Comparison of ENCODE assay signal across 13 cellular contexts in the genomic region with DNA sequence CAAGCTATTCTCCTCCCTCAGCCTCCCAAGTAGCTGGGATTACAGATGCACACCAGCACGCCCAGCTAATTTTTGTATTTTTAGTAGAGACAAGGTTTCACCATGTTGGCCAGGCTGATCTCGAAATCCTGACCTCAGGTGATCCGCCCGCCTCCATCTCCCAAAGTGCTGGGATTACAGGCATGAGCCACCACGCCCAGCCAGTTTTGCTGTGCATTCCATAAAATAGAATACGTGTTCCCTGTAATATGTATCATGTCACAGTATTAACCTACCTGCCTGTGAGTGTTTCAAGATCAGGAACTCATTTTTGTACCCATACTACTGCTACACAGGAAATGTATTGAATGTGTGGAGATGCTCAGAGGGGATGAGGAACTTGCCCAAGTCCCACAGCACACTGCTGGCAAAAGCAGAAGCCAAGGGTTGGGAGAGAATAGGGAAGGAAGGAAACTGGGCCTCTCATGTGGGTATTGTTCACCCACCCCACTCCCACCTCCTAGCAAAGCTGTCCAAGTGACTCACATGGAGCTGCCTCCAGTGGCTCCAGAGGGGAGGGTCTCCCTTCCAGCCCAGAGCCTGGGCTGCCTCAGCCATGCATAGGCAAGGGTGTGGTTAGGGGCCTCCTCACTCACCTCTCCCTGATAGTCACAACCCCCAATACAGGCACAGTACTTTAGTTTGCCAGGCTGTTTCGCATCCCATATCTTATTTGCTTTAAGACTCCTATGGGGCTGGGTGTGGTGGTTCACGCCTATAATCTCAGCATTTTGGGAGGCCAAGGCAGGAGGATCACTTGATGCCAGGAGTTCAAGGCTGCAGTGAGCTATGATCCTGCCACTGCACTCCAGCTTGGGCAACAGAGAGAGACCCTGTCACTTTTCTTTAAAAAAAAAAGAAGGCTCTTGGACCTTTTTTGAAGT. TPM values are rescaled to one million over a fixed set of nuclear protein-coding genes. Genes with fewer than 3 reads are reported as not detected.
A peak's percentile ranks its signal among the peaks of the same experiment; 100 is the strongest.
DNase-seq lines count a peak whose midpoint lies in the region; ATAC-seq and TF ChIP-seq lines count a peak whose summit lies in the region.
"Had no signal": no experiment of that assay in that cellular context is flagged by ENCODE, and none has a peak within 500 bp of the region (broad histone marks: within the 10 kb centered on the region; RNA-seq: fewer than 3 reads in every experiment).

No MANE protein-coding gene starts in this region.

- POLR2A ChIA-PET in IMR-90 (lab: Charles Lee; ENCODE audit: unreplicated experiment) = no interaction called here

- no peak overlapping the region for H2BK20ac ChIP-seq in IMR-90 (ENCODE audit: low read depth, low read length)

- dilution Hi-C loops in IMR-90 (cut with HindIII; ENCODE audit: low sequenced_read_pairs, unreplicated experiment) = no loop called here

- TF ChIP-seq RAD21 in IMR-90 (IDR thresholded peaks at IDR 0.05; ENCODE audit: low read length) = no peak

- peaks cover 16% of the 10 kb centered on the region for H3K9me1 ChIP-seq in IMR-90 (ENCODE audit: insufficient read depth, low read length)

- no peak overlapping the region for H3K4me3 ChIP-seq in IMR-90 (ENCODE audit: insufficient read depth, low read depth, low read length)
- H3K4me3 ChIP-seq: tibial nerve had no signal

- H3K36me3 ChIP-seq in IMR-90 (ENCODE audit: control insufficient read depth, insufficient read depth, low read length) = peaks cover 34% of the 10 kb centered on the region

- no peak overlapping the region for H2BK5ac ChIP-seq in IMR-90 (ENCODE audit: low read depth, low read length, poor library complexity, severe bottlenecking)

- no peak overlapping the region for H4K5ac ChIP-seq in IMR-90 (ENCODE audit: low read depth, low read length)

- peak; percentile 33 for ATAC-seq in IMR-90 (ENCODE audit: low read depth)
- ATAC-seq in foreskin keratinocyte = peak; percentile 21
- ATAC-seq in sciatic nerve = peak; percentile 79
- no peak for ATAC-seq in HG03442 (IDR thresholded peaks at IDR 0.05; ENCODE audit: unreplicated experiment)
- ATAC-seq in GM21619 (IDR thresholded peaks at IDR 0.05; ENCODE audit: unreplicated experiment) = no peak
- ATAC-seq: activated naive CD8-positive, alpha-beta T cell treated with anti-CD3 and anti-CD28 coated beads, Interleukin-2, amount 50 U/mL, for 24 hours had no signal

- H3K9ac ChIP-seq in IMR-90 (ENCODE audit: low read depth, low read length) = no peak overlapping the region

- in situ Hi-C loops in IMR-90 (cut with MboI; ENCODE audit: low sequenced_read_pairs) = no loop called here

- DNase-seq in IMR-90 = peak; percentile 23
- peak; percentile 93 for DNase-seq in SKM-1 treated with dmso at 0.1 percent for 144 hours (lab: John Stamatoyannopoulos, UW; ENCODE audit: unreplicated experiment)
- DNase-seq in foreskin keratinocyte = no peak
- no peak for DNase-seq in sciatic nerve (ENCODE audit: low spot score)
- DNase-seq in HuH-7.5 (ENCODE audit: low spot score) = no peak
- no peak for DNase-seq in NCI-H2227 treated with DMSO at 0.1 percent for 48 hours (lab: John Stamatoyannopoulos, UW)
- DNase-seq: activated naive CD8-positive, alpha-beta T cell treated with anti-CD3 and anti-CD28 coated beads, Interleukin-2, amount 50 U/mL, for 24 hours; DMS79; NCI-H2171 treated with DMSO at 0.1 percent for 48 hours had no signal

- intact Hi-C loops in IMR-90 (cut with micrococcal nuclease) = no loop called here
- intact Hi-C loops in sciatic nerve (cut with DNase I) = no loop called here

- H3K9me3 ChIP-seq in IMR-90 (ENCODE audit: control insufficient read depth, insufficient read depth, low read length) = no peaks in the 10 kb centered on the region
- H3K9me3 ChIP-seq: tibial nerve had no signal

- CTCF ChIA-PET in IMR-90 (lab: Yijun Ruan, JAX) = no interaction called here

- no peak overlapping the region for H3K14ac ChIP-seq in IMR-90 (replicated peaks; ENCODE audit: low read depth, low read length)

- no peak overlapping the region for H3K56ac ChIP-seq in IMR-90 (ENCODE audit: extremely low read depth, insufficient read depth, low read length)

- no peak overlapping the region for H3K4ac ChIP-seq in IMR-90 (ENCODE audit: low read depth, low read length)

- no peak overlapping the region for H4K91ac ChIP-seq in IMR-90 (ENCODE audit: insufficient read depth, low read depth, low read length)

- no peak overlapping the region for H2BK15ac ChIP-seq in IMR-90 (ENCODE audit: low read depth, low read length)

- H2AK5ac ChIP-seq in IMR-90 (ENCODE audit: low read depth, low read length) = no peak overlapping the region

- H2AK9ac ChIP-seq in IMR-90 (replicated peaks; ENCODE audit: low read depth, low read length, poor library complexity) = no peak overlapping the region

- H4K20me1 ChIP-seq in IMR-90 (ENCODE audit: insufficient read depth, low read length) = peaks cover 70% of the 10 kb centered on the region

- H4K8ac ChIP-seq in IMR-90 (ENCODE audit: low read depth in 2 of 2, low read length in 2 of 2) = no peak overlapping the region

- peaks cover 3% of the 10 kb centered on the region; the same call in 1 of the 2 replicates for H3K4me1 ChIP-seq in IMR-90 (ENCODE audit: control insufficient read depth, insufficient read depth, low read length)
- H3K4me1 ChIP-seq in foreskin keratinocyte = no peaks in the 10 kb centered on the region

- H3K27ac ChIP-seq in IMR-90 (ENCODE audit: insufficient read depth, low read length) (no peak overlapping the region), foreskin keratinocyte (no peak overlapping the region)

- TF ChIP-seq POLR2A in IMR-90 (IDR thresholded peaks at IDR 0.05; ENCODE audit: low read depth, low read length) = no peak

- no TSS peak for BruUV-seq in IMR-90 (replicated peaks; lab: Mats Ljungman, UMichigan)

- no peak overlapping the region for H2AFZ ChIP-seq in IMR-90 (replicated peaks; ENCODE audit: low read length, poor library complexity)

- H3K23ac ChIP-seq in IMR-90 (ENCODE audit: low read depth, low read length) = no peak overlapping the region

- H3K4me2 ChIP-seq in IMR-90 (ENCODE audit: low read depth, low read length) = no peak overlapping the region

- H2BK120ac ChIP-seq in IMR-90 (ENCODE audit: low read depth, low read length) = no peak overlapping the region

- no peak overlapping the region for H3K18ac ChIP-seq in IMR-90 (ENCODE audit: low read depth, low read length)

- no CpG with 5 or more reads among the region's 8 CpGs for WGBS in IMR-90 (ENCODE audit: extremely low coverage in 2 of 2, insufficient read length in 1 of 2), 2 experiments

- peaks cover 28 to 84% of the 10 kb centered on the region in 2 experiments for H3K79me1 ChIP-seq in IMR-90 (ENCODE audit: low read depth in 1 of 2, low read length in 2 of 2)

- H3K27me3 ChIP-seq in IMR-90 (ENCODE audit: control insufficient read depth, insufficient read depth, low read length) (no peaks in the 10 kb centered on the region), foreskin keratinocyte (no peaks in the 10 kb centered on the region)
- H3K27me3 ChIP-seq: tibial nerve had no signal

- TF ChIP-seq CTCF in IMR-90 (conservative IDR thresholded peaks at IDR 0.05; ENCODE audit: low read depth, low read length) (no peak), foreskin keratinocyte (conservative IDR thresholded peaks at IDR 0.05) (no peak)

TF ChIP-seq in IMR-90, 13 proteins besides CTCF, POLR2A, EP300 and RAD21:
- TF ChIP-seq CHD1 (IDR thresholded peaks at IDR 0.05; ENCODE audit: low read depth, low read length) (no peak), SMC3 (IDR thresholded peaks at IDR 0.05; ENCODE audit: low read depth, low read length) (no peak), BHLHE40 (IDR thresholded peaks at IDR 0.05; ENCODE audit: low read depth, low read length) (no peak), NFE2L2 (IDR thresholded peaks at IDR 0.05; ENCODE audit: low read depth, low read length) (no peak)
- TF ChIP-seq, protein P1, sequence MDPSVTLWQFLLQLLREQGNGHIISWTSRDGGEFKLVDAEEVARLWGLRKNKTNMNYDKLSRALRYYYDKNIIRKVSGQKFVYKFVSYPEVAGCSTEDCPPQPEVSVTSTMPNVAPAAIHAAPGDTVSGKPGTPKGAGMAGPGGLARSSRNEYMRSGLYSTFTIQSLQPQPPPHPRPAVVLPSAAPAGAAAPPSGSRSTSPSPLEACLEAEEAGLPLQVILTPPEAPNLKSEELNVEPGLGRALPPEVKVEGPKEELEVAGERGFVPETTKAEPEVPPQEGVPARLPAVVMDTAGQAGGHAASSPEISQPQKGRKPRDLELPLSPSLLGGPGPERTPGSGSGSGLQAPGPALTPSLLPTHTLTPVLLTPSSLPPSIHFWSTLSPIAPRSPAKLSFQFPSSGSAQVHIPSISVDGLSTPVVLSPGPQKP (IDR thresholded peaks at IDR 0.05; ENCODE audit: borderline replicate concordance, low read depth, low read length) = no peak

RNA-seq across cellular contexts. Expression of a gene that starts 9.4 kb away (rescaled TPM):
- 46.7 and 53.2 TPM in 2 replicates for total RNA-seq in IMR-90 (2012; rRNA removed)
- polyA plus RNA-seq in IMR-90 (2012; rRNA removed) = 203 and 207 TPM in 2 replicates
- 159 and 176 TPM in 2 replicates for polyA plus RNA-seq in IMR-90 (2012; cell fraction: cytosol; rRNA removed)
- 138 and 153 TPM in 2 replicates for polyA plus RNA-seq in IMR-90 (2012; cell fraction: nucleus; rRNA removed; ENCODE audit: low replicate concordance)
- total RNA-seq in foreskin keratinocyte = 105 and 125 TPM in 2 replicates
- polyA plus RNA-seq in foreskin keratinocyte = 132 and 150 TPM in 2 replicates
- 106 TPM for total RNA-seq in sciatic nerve

RNA-seq across cellular contexts. Expression of a gene that starts 48.5 kb away (rescaled TPM):
- not detected in 2 replicates for total RNA-seq in IMR-90 (2012; rRNA removed)
- not detected in 2 replicates for polyA plus RNA-seq in IMR-90 (2012; rRNA removed)
- not detected in 2 replicates for polyA plus RNA-seq in IMR-90 (2012; cell fraction: cytosol; rRNA removed)
- polyA plus RNA-seq in IMR-90 (2012; cell fraction: nucleus; rRNA removed; ENCODE audit: low replicate concordance) = not detected in 2 replicates
- not detected in 2 replicates for total RNA-seq in foreskin keratinocyte
- not detected in 2 replicates for polyA plus RNA-seq in foreskin keratinocyte
- 7.2 TPM for total RNA-seq in sciatic nerve
- total RNA-seq: osteocyte had no signal

RNA-seq across cellular contexts. Expression of a gene that starts 48.7 kb away (rescaled TPM):
- total RNA-seq in IMR-90 (2012; rRNA removed) (not detected in 2 replicates), foreskin keratinocyte (not detected in 2 replicates), sciatic nerve (1.8 TPM)
- polyA plus RNA-seq in IMR-90 (2012; rRNA removed) (not detected in 2 replicates), foreskin keratinocyte (not detected in 2 replicates)
- polyA plus RNA-seq in IMR-90 (2012; cell fraction: cytosol; rRNA removed) = not detected in 2 replicates
- not detected in 2 replicates for polyA plus RNA-seq in IMR-90 (2012; cell fraction: nucleus; rRNA removed; ENCODE audit: low replicate concordance)
- total RNA-seq: osteocyte, tibial nerve had no signal

Comparison
In these comparisons a context has a peak if more than half of its experiments do, and no peak if none do; other contexts are left out.
1. ATAC-seq: peak in IMR-90 (single experiment), foreskin keratinocyte (single experiment) and sciatic nerve (single experiment); none in HG03442 (single experiment) and GM21619 (single experiment).
2. DNase-seq: peak in IMR-90 (single experiment) and SKM-1 treated with dmso at 0.1 percent for 144 hours (single experiment); none in foreskin keratinocyte (0 of 2), sciatic nerve (single experiment), HuH-7.5 (single experiment) and NCI-H2227 treated with DMSO at 0.1 percent for 48 hours (single experiment).